In genomic region chr18:36298113-36298701, GRCh38 we compare ENCODE assay signal across 8 cellular contexts. TPM values are rescaled to one million over a fixed set of nuclear protein-coding genes. Genes with fewer than 3 reads are reported as not detected.
DNase-seq lines count a peak whose midpoint lies in the region; ATAC-seq and TF ChIP-seq lines count a peak whose summit lies in the region.

No MANE protein-coding gene starts in this region.

- TF ChIP-seq EP300 in ovary (IDR thresholded peaks at IDR 0.05): no peak

- H3K36me3 ChIP-seq in BJ (ENCODE audit: control insufficient read depth, insufficient read depth, low read length): no peaks in the 10 kb centered on the region
- H3K36me3 ChIP-seq in ovary: no peaks in the 10 kb centered on the region

- peak overlapping the region; percentile 68 for H3K4me3 ChIP-seq in BJ (ENCODE audit: low read depth, low read length)
- peak overlapping the region; percentile 67 for H3K4me3 ChIP-seq in fibroblast of the aortic adventitia (ENCODE audit: low read depth, low read length)
- peak overlapping the region; percentile 47 for H3K4me3 ChIP-seq in ovary

- no peaks in the 10 kb centered on the region for H3K9me3 ChIP-seq in ovary

- 0 to 2% (median 1%) methylated on average over 17 to 67 of the region's 67 CpGs for WGBS in ovary, 3 donors

- CTCF ChIA-PET in BJ (lab: Yijun Ruan, JAX): interaction anchor here (1.0 to 2.3 kb wide), 5 partner anchors 11 to 390 kb away, joined by 3 to 11 read pairs (median 5); no protein-coding TSS in a partner anchor

- no peaks in the 10 kb centered on the region for H3K4me1 ChIP-seq in ovary (ENCODE audit: insufficient read depth)

- TF ChIP-seq CTCF in BJ (IDR thresholded peaks at IDR 0.05; ENCODE audit: insufficient read depth, low read depth, low read length) (no peak), fibroblast of the aortic adventitia (IDR thresholded peaks at IDR 0.05; ENCODE audit: insufficient read depth, low read length) (no peak), ovary (IDR thresholded peaks at IDR 0.05) (no peak)

- POLR2A ChIA-PET in BJ (lab: Charles Lee): interaction anchor here (0.6 to 1.0 kb wide), 2 partner anchors 11 to 142 kb away, joined by 6 to 7 read pairs; no protein-coding TSS in a partner anchor

- no peak overlapping the region for H3K27ac ChIP-seq in ovary

- ATAC-seq in GM21381 (IDR thresholded peaks at IDR 0.05; ENCODE audit: unreplicated experiment): peak; percentile 28
- no peak for ATAC-seq in HG03378 (IDR thresholded peaks at IDR 0.05; ENCODE audit: unreplicated experiment)

- DNase-seq in BJ (ENCODE audit: low read depth) (no peak), NCI-H69 (lab: John Stamatoyannopoulos, UW) (peak; percentile 82), fibroblast of the aortic adventitia (ENCODE audit: low read depth) (no peak), ovary (peak in 4 of 5 donors; percentile 30 to 56 (median 46)), A172 (ENCODE audit: low spot score) (no peak), LoVo (ENCODE audit: low spot score) (no peak)

- no peaks in the 10 kb centered on the region for H3K27me3 ChIP-seq in BJ (ENCODE audit: control insufficient read depth, insufficient read depth, low read length)
- no peaks in the 10 kb centered on the region for H3K27me3 ChIP-seq in ovary

- TF ChIP-seq POLR2A in ovary (IDR thresholded peaks at IDR 0.05): no peak

- intact Hi-C loops in ovary (cut with DNase I): loop anchor here (5.0 to 10.0 kb wide), 7 partner anchors 147 to 517 kb away; no protein-coding TSS in a partner anchor

RNA-seq across cellular contexts. Expression of gene FHOD3, which starts 0.7 kb away (rescaled TPM):
- polyA plus RNA-seq in BJ (2011; rRNA removed) (24.6 and 27.1 TPM in 2 replicates), ovary (10 to 100 TPM in 1 of 2 donors, 1 to 10 TPM in 1; 5.5 to 62.5 TPM)
- 23.8 and 25.6 TPM in 2 replicates for polyA minus RNA-seq in BJ (2011; rRNA and poly(A)+ RNA removed)
- total RNA-seq in fibroblast of the aortic adventitia (ENCODE audit: low replicate concordance) (3.0 and 3.3 TPM in 2 replicates), ovary (10 to 100 TPM in 4 of 7 donors, 1 to 10 TPM in 3; 3.5 to 20.0 (median 11.0) TPM)
- total RNA-seq in A172 (2014; rRNA removed; shearing (Covaris generic)): 13.0 and 19.3 TPM in 2 replicates

Comparison
In these comparisons a context has a peak if more than half of its experiments do, and no peak if none do; other contexts are left out.
1. DNase-seq: peak in NCI-H69 (single experiment) and ovary (4 of 5); none in BJ (single experiment), fibroblast of the aortic adventitia (single experiment), A172 (single experiment) and LoVo (single experiment).
2. Peak in every context shown above with its lines, with median percentiles within 50 percentile points of each other: H3K4me3 ChIP-seq.